ENCODE assay signal across 8 cellular contexts in genomic region chr18:57630759-57631660, GRCh38. TPM values are rescaled to one million over a fixed set of nuclear protein-coding genes. Genes with fewer than 3 reads are reported as not detected.
DNase-seq lines count a peak whose midpoint lies in the region; ATAC-seq, FAIRE-seq and TF ChIP-seq lines count a peak whose summit lies in the region.

No MANE protein-coding gene starts in this region.

- H3K4me1 ChIP-seq in Loucy (ENCODE audit: insufficient read depth, low read length, poor library complexity, severe bottlenecking) = peaks cover 25% of the 10 kb centered on the region
- no peaks in the 10 kb centered on the region; a peak in 1 of 7 replicates for H3K4me1 ChIP-seq in H1 (replicated peaks in 1 of 4; ENCODE audit: control insufficient read depth in 3 of 4, insufficient read depth in 4 of 4, low read length in 3 of 4)
- H3K4me1 ChIP-seq in neuronal stem cell (ENCODE audit: control insufficient read depth in 2 of 2, insufficient read depth in 1 of 2, low read depth in 1 of 2, low read length in 2 of 2) = peaks cover 2 to 4% of the 10 kb centered on the region in 2 donors

- no peak for TF ChIP-seq EP300 in H1 (IDR thresholded peaks at IDR 0.05; ENCODE audit: borderline replicate concordance in 1 of 2, low read depth in 2 of 2, low read length in 2 of 2)

- no peak overlapping the region for H3K56ac ChIP-seq in H1 (replicated peaks; ENCODE audit: insufficient read length, low read depth, low read length)

- no peak for TF ChIP-seq POLR2A in H1 (IDR thresholded peaks at IDR 0.05; ENCODE audit: control extremely low read depth in 1 of 2, low read depth in 2 of 2, low read length in 2 of 2)

- H4K8ac ChIP-seq in H1 (ENCODE audit: extremely low read depth, insufficient read depth, low read length) (peak overlapping the region; percentile 82), neuronal stem cell (ENCODE audit: low read depth, low read length) (no peak overlapping the region)

- H3K27me3 ChIP-seq in Loucy (ENCODE audit: insufficient read depth, low read length, poor library complexity, severe bottlenecking) (no peaks in the 10 kb centered on the region), H1 (replicated peaks in 1 of 4; ENCODE audit: control insufficient read depth in 3 of 4, extremely low read depth in 1 of 4, insufficient read depth in 3 of 4, low read length in 3 of 4) (no peaks in the 10 kb centered on the region), neuronal stem cell (ENCODE audit: control insufficient read depth in 3 of 3, insufficient read depth in 3 of 3, low read depth in 1 of 3, low read length in 3 of 3) (no peaks in the 10 kb centered on the region)

- H3K9ac ChIP-seq in Loucy (ENCODE audit: low read depth, low read length, poor library complexity, severe bottlenecking) = peak overlapping the region; percentile 71
- 0 out of 7 replicates have a peak overlapping the region, but pooled peaks of 1 of the 4 experiments have one; percentile 2 for H3K9ac ChIP-seq in H1 (replicated peaks in 1 of 4; ENCODE audit: extremely low read depth in 1 of 4, low read depth in 3 of 4, low read length in 3 of 4)
- H3K9ac ChIP-seq in neuronal stem cell (ENCODE audit: low read depth, low read length, poor library complexity) = no peak overlapping the region

- H3K9me3 ChIP-seq in Loucy (ENCODE audit: insufficient read depth, low read depth, low read length) (no peaks in the 10 kb centered on the region), H1 (ENCODE audit: insufficient read depth in 2 of 2, low read depth in 1 of 2, low read length in 1 of 2) (no peaks in the 10 kb centered on the region), neuronal stem cell (replicated peaks in 1 of 2; ENCODE audit: control insufficient read depth in 2 of 2, insufficient read depth in 1 of 2, low read depth in 1 of 2, low read length in 2 of 2) (peaks cover 2 to 3% of the 10 kb centered on the region in 2 donors)

- H2BK5ac ChIP-seq in H1 (ENCODE audit: low read depth, low read length) (no peak overlapping the region), neuronal stem cell (ENCODE audit: low read length) (no peak overlapping the region)

- intact Hi-C loops in Calu3 (cut with micrococcal nuclease; ENCODE audit: unreplicated experiment) = loop anchor here (10.0 kb wide), 2 partner anchors 154 to 414 kb away; partner anchors contain the start of gene NEDD4L

- H3F3A ChIP-seq in Loucy (ENCODE audit: low read depth) = peaks cover 11% of the 10 kb centered on the region; the same call in 1 of the 2 replicates

- H3K14ac ChIP-seq in H1 (ENCODE audit: insufficient read length) (no peak overlapping the region), neuronal stem cell (ENCODE audit: low read length) (no peak overlapping the region)

- no peak overlapping the region for H2BK15ac ChIP-seq in H1 (ENCODE audit: low read length)
- H2BK15ac ChIP-seq in neuronal stem cell (ENCODE audit: low read length) = no peak overlapping the region

- H4K20me1 ChIP-seq in Loucy (ENCODE audit: insufficient read depth, low read length, poor library complexity, severe bottlenecking) = no peaks in the 10 kb centered on the region
- no peaks in the 10 kb centered on the region for H4K20me1 ChIP-seq in H1 (replicated peaks in 1 of 2; ENCODE audit: control insufficient read depth in 1 of 2, insufficient read depth in 2 of 2, low read length in 2 of 2)

- peaks cover 18% of the 10 kb centered on the region for H3K36me3 Mint-ChIP-seq in Calu3 (ENCODE audit: insufficient read depth, unreplicated experiment)

- no peaks in the 10 kb centered on the region; the same call in 1 of the 2 replicates for H3K23me2 ChIP-seq in H1 (ENCODE audit: low read depth, low read length)

- peak overlapping the region; percentile 95 for H2AFZ ChIP-seq in Loucy (ENCODE audit: low read length)
- peak overlapping the region; percentile 84; the same call in 1 of the 2 replicates for H2AFZ ChIP-seq in H1 (ENCODE audit: low read length)
- peak overlapping the region; percentile 95 for H2AFZ ChIP-seq in neuronal stem cell (ENCODE audit: low read length)

- 77% methylated on average over 13 of the region's 14 CpGs; no CpG with 5 or more reads in 1 of the 2 experiments for WGBS in H1 (ENCODE audit: extremely low coverage in 1 of 2, insufficient coverage in 1 of 2, insufficient read length in 1 of 2, insufficient replicate concordance in 2 of 2, low coverage in 1 of 2, low lambda C conversion rate in 2 of 2, missing lambda C conversion rate in 1 of 2), 2 experiments
- WGBS in neuronal stem cell (ENCODE audit: extremely low coverage in 2 of 2, insufficient read length in 2 of 2, insufficient replicate concordance in 1 of 2), 2 donors = no CpG with 5 or more reads among the region's 14 CpGs

- no peak overlapping the region for H2AK5ac ChIP-seq in H1 (ENCODE audit: low read depth, low read length)
- no peak overlapping the region for H2AK5ac ChIP-seq in neuronal stem cell (ENCODE audit: low read depth, low read length)

- no peak overlapping the region for H2BK20ac ChIP-seq in H1 (ENCODE audit: low read length)

- no peak overlapping the region for H2BK120ac ChIP-seq in H1 (replicated peaks; ENCODE audit: low read depth, low read length)
- no peak overlapping the region for H2BK120ac ChIP-seq in neuronal stem cell (ENCODE audit: low read depth, low read length)

- H2BK12ac ChIP-seq in H1 (ENCODE audit: low read depth, low read length) (no peak overlapping the region), neuronal stem cell (ENCODE audit: low read length) (no peak overlapping the region)

- CTCF ChIA-PET in Calu3 (lab: Charles Lee) (interaction anchor here (0.5 to 0.6 kb wide), 2 partner anchors 152 to 545 kb away, joined by 3 to 4 read pairs; no protein-coding TSS in a partner anchor), H1 (lab: Charles Lee; ENCODE audit: partially characterized antibody) (interaction anchor here (0.6 to 2.4 kb wide), 18 partner anchors 9 to 1412 kb away, joined by 3 to 9 read pairs (median 3); partner anchors contain the start of gene NARS1)

- H3K79me2 ChIP-seq in Loucy (ENCODE audit: insufficient read depth, low read length) = 0 out of 2 replicates have a peak, but pooled peaks cover 8% of the 10 kb centered on the region
- no peaks in the 10 kb centered on the region for H3K79me2 ChIP-seq in H1 (ENCODE audit: control insufficient read depth in 1 of 2, insufficient read depth in 2 of 2, low read length in 2 of 2)

- H3K23ac ChIP-seq in H1 (ENCODE audit: insufficient read length) = no peak overlapping the region
- no peak overlapping the region for H3K23ac ChIP-seq in neuronal stem cell (ENCODE audit: low read depth, low read length, poor library complexity)

- H3K9me2 ChIP-seq in Loucy (replicated peaks; ENCODE audit: low read depth, low read length) = no peaks in the 10 kb centered on the region

- peak overlapping the region; percentile 82 for H3K4me2 ChIP-seq in Loucy (ENCODE audit: low read depth, low read length, poor library complexity, severe bottlenecking)
- H3K4me2 ChIP-seq in H1 (ENCODE audit: insufficient read depth in 1 of 2, low read depth in 2 of 2, low read length in 2 of 2) = peak overlapping the region; percentile 37 to 90; a peak in 3 of 4 replicates
- peak overlapping the region; percentile 51 for H3K4me2 ChIP-seq in neuronal stem cell (ENCODE audit: insufficient read depth, low read length, poor library complexity, severe bottlenecking)

- BruUV-seq in Calu3 (replicated peaks; lab: Mats Ljungman, UMichigan) = no TSS peak

- POLR2A ChIA-PET in H1 (lab: Charles Lee; ENCODE audit: partially characterized antibody) = interaction anchor here (0.6 to 2.1 kb wide), 5 partner anchors 9 to 50 kb away, joined by 3 to 8 read pairs (median 3); partner anchors contain the start of gene NARS1

- no peaks in the 10 kb centered on the region for H3K36me3 ChIP-seq in Loucy (ENCODE audit: insufficient read depth, low read length)
- H3K36me3 ChIP-seq in H1 (ENCODE audit: control insufficient read depth in 2 of 4, insufficient read depth in 4 of 4, low read length in 3 of 4) = no peaks in the 10 kb centered on the region; a peak in 1 of 8 replicates
- peaks cover 0 to 3% of the 10 kb centered on the region in 2 donors for H3K36me3 ChIP-seq in neuronal stem cell (replicated peaks in 1 of 2; ENCODE audit: control insufficient read depth in 2 of 2, insufficient read depth in 2 of 2, low read length in 2 of 2)

- DNase-seq in Calu3 (no peak), H1 (ENCODE audit: low read depth in 1 of 2, low spot score in 2 of 2) (no peak), neuronal stem cell (ENCODE audit: low spot score) (no peak), cortex of kidney (lab: John Stamatoyannopoulos, UW) (no peak)
- no peak for DNase-seq in effector CD4-positive, alpha-beta T cell

- no peaks in the 10 kb centered on the region for H3K27me3 Mint-ChIP-seq in Calu3 (ENCODE audit: unreplicated experiment)

- H3K79me1 ChIP-seq in H1 (ENCODE audit: low read depth, low read length) (no peaks in the 10 kb centered on the region), neuronal stem cell (ENCODE audit: low read depth, low read length) (no peaks in the 10 kb centered on the region)

- peak overlapping the region; percentile 85 for H3K4me3 ChIP-seq in Loucy (ENCODE audit: low read length, poor library complexity, severe bottlenecking)
- H3K4me3 ChIP-seq in H1 (ENCODE audit: extremely low read depth in 1 of 4, insufficient read depth in 2 of 4, low read depth in 3 of 4, low read length in 4 of 4) = peak overlapping the region; percentile 51 to 72 (median 67)
- peak overlapping the region; percentile 52 to 81 for H3K4me3 ChIP-seq in neuronal stem cell (ENCODE audit: low read length in 2 of 2)

- no peaks in the 10 kb centered on the region for H3K9me3 Mint-ChIP-seq in Calu3 (ENCODE audit: low read depth, unreplicated experiment)

- peak overlapping the region; percentile 80 for H3K4me3 Mint-ChIP-seq in Calu3 (ENCODE audit: low read depth, unreplicated experiment)

- H3K4ac ChIP-seq in H1 (replicated peaks; ENCODE audit: insufficient read length, low read depth, low read length) (no peak overlapping the region), neuronal stem cell (ENCODE audit: low read length) (no peak overlapping the region)

- peaks cover 44% of the 10 kb centered on the region for H3K4me1 Mint-ChIP-seq in Calu3 (ENCODE audit: low read depth, unreplicated experiment)

- ATAC-seq in GM19463 (IDR thresholded peaks at IDR 0.05; ENCODE audit: unreplicated experiment) (peak; percentile 4), HG03039 (IDR thresholded peaks at IDR 0.05; ENCODE audit: unreplicated experiment) (no peak)

- no peak overlapping the region for H4K5ac ChIP-seq in H1 (ENCODE audit: insufficient read length, low read depth, low read length)

- no peak for TF ChIP-seq RAD21 in H1 (IDR thresholded peaks at IDR 0.05 in 1 of 2, conservative IDR thresholded peaks at IDR 0.05 in 1 of 2; ENCODE audit: low read depth in 2 of 2, low read length in 2 of 2)

- H3K18ac ChIP-seq in H1 (ENCODE audit: extremely low read depth, low read length) (no peak overlapping the region), neuronal stem cell (ENCODE audit: low read length) (no peak overlapping the region)

- TF ChIP-seq CTCF in Calu3 (IDR thresholded peaks at IDR 0.05; ENCODE audit: unreplicated experiment) (no peak), Loucy (conservative IDR thresholded peaks at IDR 0.05; ENCODE audit: low read length) (no peak), H1 (IDR thresholded peaks at IDR 0.05; ENCODE audit: control extremely low read depth in 1 of 3, insufficient read depth in 1 of 3, low read depth in 1 of 3, low read length in 3 of 3) (no peak)

- FAIRE-seq in H1 (lab: Jason Lieb, UNC) = no peak

- H3K27ac ChIP-seq in H1 (ENCODE audit: low read depth, low read length) (no peak overlapping the region), neuronal stem cell (replicated peaks; ENCODE audit: low read length) (no peak overlapping the region)

- peak overlapping the region; percentile 73 for H3K27ac Mint-ChIP-seq in Calu3 (ENCODE audit: unreplicated experiment)

- H4K91ac ChIP-seq in H1 (replicated peaks; ENCODE audit: insufficient read length, low read length) (no peak overlapping the region), neuronal stem cell (ENCODE audit: low read depth, low read length, poor library complexity) (no peak overlapping the region)

RNA-seq across cellular contexts. Expression of gene NARS1, which starts 9.4 kb away (rescaled TPM):
- total RNA-seq in Calu3 (2022) = 196 and 205 TPM in 2 replicates
- total RNA-seq in H1 (2021; fragmentation: NEBNext Ultra II Directional; extraction: Animal tissue kit (Norgen Biotek cat#: 25700)) = 169 and 171 TPM in 2 replicates
- 91.2 and 104 TPM in 2 replicates for polyA plus RNA-seq in H1 (2011; rRNA removed)
- polyA plus RNA-seq in H1 (2011; cell fraction: cytosol; rRNA removed) = 151 TPM
- polyA plus RNA-seq in H1 (2011; cell fraction: nucleus; rRNA removed) = 69.7 TPM
- 134 to 218 TPM (median 147 TPM) in 4 replicates for polyA plus RNA-seq in H1 (2012, experiment 1 of 2)
- polyA plus RNA-seq in H1 (2012, experiment 2 of 2) = 11.3 TPM
- polyA plus RNA-seq in H1 (2013, experiment 1 of 2) = 122 TPM
- polyA plus RNA-seq in H1 (2013, experiment 2 of 2) = 117 TPM
- polyA minus RNA-seq in H1 (2011; rRNA and poly(A)+ RNA removed) = 153 and 165 TPM in 2 replicates
- polyA minus RNA-seq in H1 (2011; cell fraction: cytosol; rRNA and poly(A)+ RNA removed) = 148 TPM
- polyA minus RNA-seq in H1 (2011; cell fraction: nucleus; rRNA and poly(A)+ RNA removed) = 96.9 TPM
- polyA plus RNA-seq in neuronal stem cell (2013, experiment 1 of 2) = 62.2 TPM
- 59.1 TPM for polyA plus RNA-seq in neuronal stem cell (2013, experiment 2 of 2)

RNA-seq across cellular contexts. Expression of gene FECH, which starts 44.5 kb away (rescaled TPM):
- total RNA-seq in Calu3 (2022) = 16.7 and 23.4 TPM in 2 replicates
- 20.4 and 26.6 TPM in 2 replicates for total RNA-seq in H1 (2021; fragmentation: NEBNext Ultra II Directional; extraction: Animal tissue kit (Norgen Biotek cat#: 25700))
- polyA plus RNA-seq in H1 (2011; rRNA removed) = 12.3 and 13.1 TPM in 2 replicates
- 14.7 TPM for polyA plus RNA-seq in H1 (2011; cell fraction: cytosol; rRNA removed)
- 17.4 TPM for polyA plus RNA-seq in H1 (2011; cell fraction: nucleus; rRNA removed)
- polyA plus RNA-seq in H1 (2012, experiment 1 of 2) = 16.0 to 21.6 TPM (median 19.7 TPM) in 4 replicates
- 6.1 TPM for polyA plus RNA-seq in H1 (2012, experiment 2 of 2)
- 27.0 TPM for polyA plus RNA-seq in H1 (2013, experiment 1 of 2)
- polyA plus RNA-seq in H1 (2013, experiment 2 of 2) = 27.9 TPM
- polyA minus RNA-seq in H1 (2011; rRNA and poly(A)+ RNA removed) = 17.0 and 29.3 TPM in 2 replicates
- 15.6 TPM for polyA minus RNA-seq in H1 (2011; cell fraction: cytosol; rRNA and poly(A)+ RNA removed)
- 17.5 TPM for polyA minus RNA-seq in H1 (2011; cell fraction: nucleus; rRNA and poly(A)+ RNA removed)
- polyA plus RNA-seq in neuronal stem cell (2013, experiment 1 of 2) = 20.1 TPM
- 21.6 TPM for polyA plus RNA-seq in neuronal stem cell (2013, experiment 2 of 2)
